14 cellular contexts compared by ENCODE assay signal in genomic region chr13:26219726-26220125, GRCh38. TPM values are rescaled to one million over a fixed set of nuclear protein-coding genes. Genes with fewer than 3 reads are reported as not detected.
A peak's percentile ranks its signal among the peaks of the same experiment; 100 is the strongest.
DNase-seq lines count a peak whose midpoint lies in the region; ATAC-seq, FAIRE-seq and TF ChIP-seq lines count a peak whose summit lies in the region.
"Had no signal": no experiment of that assay in that cellular context is flagged by ENCODE, and none has a peak within 500 bp of the region (broad histone marks: within the 10 kb centered on the region; RNA-seq: fewer than 3 reads in every experiment).

No MANE protein-coding gene starts in this region.

- H3K79me2 ChIP-seq in DOHH2 (ENCODE audit: control insufficient read depth, low read length) (peaks cover 25% of the 10 kb centered on the region), PC-3 (ENCODE audit: low read length) (peaks cover 24% of the 10 kb centered on the region)

- no peak overlapping the region for H3K27ac Mint-ChIP-seq in nephron progenitor cell

- H3K27me3 ChIP-seq in DOHH2 (ENCODE audit: control insufficient read depth, low read length) (no peaks in the 10 kb centered on the region), PC-3 (ENCODE audit: low read length) (no peaks in the 10 kb centered on the region), endocrine pancreas (ENCODE audit: control insufficient read depth, insufficient read depth, low read length) (no peaks in the 10 kb centered on the region), small intestine (ENCODE audit: control insufficient read depth in 2 of 2, insufficient read depth in 2 of 2, low read length in 2 of 2) (no peaks in the 10 kb centered on the region)
- H3K27me3 ChIP-seq: brain microvascular endothelial cell had no signal

- peak overlapping the region; percentile 90 for H3K4me3 ChIP-seq in DOHH2 (ENCODE audit: low read length)
- H3K4me3 ChIP-seq in PC-3 (ENCODE audit: low read length), result peak overlapping the region; percentile 96; the same call in 1 of the 2 replicates
- peak overlapping the region; percentile 97 for H3K4me3 ChIP-seq in endocrine pancreas (ENCODE audit: control insufficient read depth, insufficient read depth, low read length)
- H3K4me3 ChIP-seq in small intestine (ENCODE audit: low read depth in 1 of 2, low read length in 2 of 2), result no peak overlapping the region

- H3K27ac ChIP-seq in DOHH2 (ENCODE audit: low read depth, low read length) (no peak overlapping the region), PC-3 (ENCODE audit: low read length) (no peak overlapping the region), small intestine (ENCODE audit: low read depth in 1 of 2, low read length in 1 of 2) (no peak overlapping the region)
- H3K27ac ChIP-seq: brain microvascular endothelial cell had no signal

- peak overlapping the region; percentile 98 for H3K4me3 Mint-ChIP-seq in nephron progenitor cell

- H3K36me3 Mint-ChIP-seq in nephron progenitor cell (ENCODE audit: low read depth), result peaks cover 42% of the 10 kb centered on the region

- peak overlapping the region; percentile 87 for H3K4me2 ChIP-seq in DOHH2 (ENCODE audit: low read length)
- peak overlapping the region; percentile 94 for H3K4me2 ChIP-seq in PC-3 (ENCODE audit: low read length)

- CTCF ChIA-PET in PC-3 (lab: Charles Lee), result no interaction called here

- ATAC-seq in PC-3, result no peak

- peaks cover 38% of the 10 kb centered on the region for H3K4me1 Mint-ChIP-seq in nephron progenitor cell

- intact Hi-C loops in PC-3 (cut with micrococcal nuclease), result no loop called here

- no peaks in the 10 kb centered on the region for H3K9me3 Mint-ChIP-seq in nephron progenitor cell

- H3K9ac ChIP-seq in PC-3 (ENCODE audit: low read length) (no peak overlapping the region), endocrine pancreas (ENCODE audit: control insufficient read depth, insufficient read depth, low read length) (no peak overlapping the region)

- H3F3A ChIP-seq in DOHH2 (ENCODE audit: control insufficient read depth, insufficient read depth) (no peaks in the 10 kb centered on the region), PC-3 (ENCODE audit: low read length, unreplicated experiment) (no peaks in the 10 kb centered on the region)

- H4K20me1 ChIP-seq in DOHH2 (ENCODE audit: control insufficient read depth, insufficient read depth, low read depth, low read length) (no peaks in the 10 kb centered on the region), PC-3 (ENCODE audit: low read length) (peaks cover 5% of the 10 kb centered on the region; the same call in 1 of the 2 replicates)

- no peaks in the 10 kb centered on the region for H3K27me3 Mint-ChIP-seq in nephron progenitor cell (ENCODE audit: low read depth, poor library complexity)

- no TSS peak for BruUV-seq in PC-3 (replicated peaks; lab: Mats Ljungman, UMichigan)

- no peak for TF ChIP-seq CTCF in DOHH2 (IDR thresholded peaks at IDR 0.05; ENCODE audit: low read depth, low read length, poor library complexity, severe bottlenecking)
- TF ChIP-seq CTCF in PC-3 (conservative IDR thresholded peaks at IDR 0.05; ENCODE audit: low read depth, low read length), result no peak
- no peak for TF ChIP-seq CTCF in nephron progenitor cell (IDR thresholded peaks at IDR 0.05)

- H2AFZ ChIP-seq in PC-3 (ENCODE audit: low read length), result no peak overlapping the region

- FAIRE-seq in small intestine (lab: Jason Lieb, UNC), result no peak
- FAIRE-seq: kidney had no signal

- H3K4me1 ChIP-seq in DOHH2 (ENCODE audit: control insufficient read depth, low read length), result peaks cover 27% of the 10 kb centered on the region
- peaks cover 23% of the 10 kb centered on the region for H3K4me1 ChIP-seq in PC-3 (ENCODE audit: insufficient read depth, low read length)
- H3K4me1 ChIP-seq in endocrine pancreas (ENCODE audit: control insufficient read depth, insufficient read depth, low read length), result peaks cover 25% of the 10 kb centered on the region
- peaks cover 0 to 3% of the 10 kb centered on the region in 2 donors for H3K4me1 ChIP-seq in small intestine (ENCODE audit: control insufficient read depth in 2 of 2, insufficient read depth in 1 of 2, low read depth in 1 of 2, low read length in 1 of 2)

- H3K9me2 ChIP-seq in DOHH2 (replicated peaks; ENCODE audit: control insufficient read depth, low read length) (no peaks in the 10 kb centered on the region), PC-3 (replicated peaks; ENCODE audit: low read length) (no peaks in the 10 kb centered on the region)

- POLR2A ChIA-PET in PC-3 (lab: Charles Lee; ENCODE audit: unreplicated experiment), result no interaction called here

- DNase-seq in PC-3 (peak; percentile 11), nephron progenitor cell (no peak), Kasumi-1 (lab: John Stamatoyannopoulos, UW) (no peak), small intestine (no peak)
- DNase-seq in stimulated activated CD4-positive, alpha-beta T cell treated with anti-CD3 and anti-CD28 coated beads, Interleukin-4, amount 100 ng/mL, for 4 hours, result no peak
- DNase-seq: activated CD8-positive, alpha-beta memory T cell treated with anti-CD3 and anti-CD28 coated beads for 24 hours; brain microvascular endothelial cell; kidney; NCI-H1105 treated with DMSO at 0.1 percent for 48 hours; NCI-H69; nucleus accumbens; stimulated activated naive CD4-positive, alpha-beta T cell treated with Interleukin-2 at 50 U/mL for 16 hours had no signal

- H3K36me3 ChIP-seq in DOHH2 (ENCODE audit: control insufficient read depth, low read length) (peaks cover 67% of the 10 kb centered on the region), PC-3 (ENCODE audit: low read depth, low read length) (peaks cover 44% of the 10 kb centered on the region), endocrine pancreas (ENCODE audit: control insufficient read depth, insufficient read depth, low read length) (peaks cover 9% of the 10 kb centered on the region), small intestine (ENCODE audit: control insufficient read depth in 2 of 2, insufficient read depth in 2 of 2, low read length in 2 of 2) (peaks cover 9 to 12% of the 10 kb centered on the region in 2 donors)

- 79 to 89% (median 85%) methylated on average over 1 of the region's 1 CpG for WGBS in small intestine, 3 donors

- no peaks in the 10 kb centered on the region for H3K9me3 ChIP-seq in DOHH2 (ENCODE audit: control insufficient read depth, insufficient read depth, low read length)
- no peaks in the 10 kb centered on the region for H3K9me3 ChIP-seq in PC-3 (ENCODE audit: low read length)
- H3K9me3 ChIP-seq in endocrine pancreas (ENCODE audit: control insufficient read depth, low read length), result no peaks in the 10 kb centered on the region
- no peaks in the 10 kb centered on the region for H3K9me3 ChIP-seq in small intestine (ENCODE audit: control insufficient read depth, low read depth)

RNA-seq across cellular contexts. Expression of gene RNF6, which starts 2.4 kb away (rescaled TPM):
- total RNA-seq in PC-3 (2014; rRNA removed), result 23.8 and 34.0 TPM in 2 replicates
- polyA plus RNA-seq in small intestine, result 10 to 100 TPM; 15.9 to 25.9 (median 16.9) TPM

RNA-seq across cellular contexts. Expression of gene CDK8, which starts 34.2 kb away (rescaled TPM):
- total RNA-seq in PC-3 (2014; rRNA removed), result 14.5 and 18.7 TPM in 2 replicates
- 10 to 100 TPM; 16.8 to 29.7 (median 29.2) TPM for polyA plus RNA-seq in small intestine

Comparison
In these comparisons a context has a peak if more than half of its experiments do, and no peak if none do; other contexts are left out.
1. H3K4me3 ChIP-seq: peak in DOHH2 (single experiment), PC-3 (single experiment) and endocrine pancreas (single experiment); none in small intestine (0 of 2).